1 cellular context compared by ENCODE assay signal in genomic region chr7:101939136-101939695, GRCh38.
TF ChIP-seq lines count a peak whose summit lies in the region.

No MANE protein-coding gene starts in this region.

TF ChIP-seq in SK-N-SH, 30 proteins besides CTCF, POLR2A, EP300 and RAD21 (continued from another document):
- TF ChIP-seq PBX3 (IDR thresholded peaks at IDR 0.05) = no peak
- no peak for TF ChIP-seq IRF3 (IDR thresholded peaks at IDR 0.05; ENCODE audit: low read depth, low read length)
- no peak for TF ChIP-seq RCOR1 (IDR thresholded peaks at IDR 0.05; ENCODE audit: low read length)
- no peak for TF ChIP-seq EZH2phosphoT487 (IDR thresholded peaks at IDR 0.05; ENCODE audit: borderline replicate concordance, low read depth)
- TF ChIP-seq NFIC (IDR thresholded peaks at IDR 0.05; ENCODE audit: borderline replicate concordance) = no peak
